1 cellular context compared by ENCODE assay signal in the genomic region with DNA sequence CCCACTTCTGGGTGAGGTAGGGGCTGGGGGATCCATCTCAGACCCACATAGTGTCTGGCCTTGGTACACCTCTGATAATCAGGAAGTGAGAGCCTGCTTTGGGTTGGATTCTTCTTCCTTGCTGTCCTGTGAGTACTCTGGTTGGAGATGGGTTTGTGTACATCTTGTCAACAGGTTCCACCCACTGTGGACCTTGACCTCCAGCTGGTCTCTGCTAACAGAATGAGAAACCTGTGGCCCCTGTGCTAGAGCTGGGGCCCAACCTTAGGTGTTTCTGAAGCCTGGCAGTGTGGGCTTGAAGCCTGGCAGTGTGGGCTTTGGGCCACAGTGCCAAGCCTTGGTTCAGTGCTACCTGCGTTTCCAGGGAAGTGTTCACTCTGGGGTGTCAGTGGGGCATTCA.
TF ChIP-seq lines count a peak whose summit lies in the region.

No MANE protein-coding gene starts in this region.

TF ChIP-seq in HepG2, 621 proteins besides CTCF, POLR2A, EP300 and RAD21 (continued from another document and continues in another):
- TF ChIP-seq ZNF318 (CRISPR knock-in tag; IDR thresholded peaks at IDR 0.05) (no peak), ZNF513 (CRISPR knock-in tag; conservative IDR thresholded peaks at IDR 0.05) (no peak), ZNF382 (CRISPR knock-in tag; IDR thresholded peaks at IDR 0.05; ENCODE audit: borderline replicate concordance) (no peak), MED1 (CRISPR knock-in tag; IDR thresholded peaks at IDR 0.05) (peak; percentile 79), SSRP1 (CRISPR knock-in tag; IDR thresholded peaks at IDR 0.05) (no peak), PHF5A (CRISPR knock-in tag; IDR thresholded peaks at IDR 0.05; ENCODE audit: low read depth, unreplicated experiment) (peak; percentile 88), ZNF713 (CRISPR knock-in tag; IDR thresholded peaks at IDR 0.05) (no peak), SMC3 (IDR thresholded peaks at IDR 0.05; ENCODE audit: low read length) (no peak), ELF3 (CRISPR knock-in tag; IDR thresholded peaks at IDR 0.05) (peak; percentile 91), ZNF564 (CRISPR knock-in tag; IDR thresholded peaks at IDR 0.05) (peak; percentile 67; the same call in 1 of the 2 replicates), TCF7 (IDR thresholded peaks at IDR 0.05; ENCODE audit: low read depth) (no peak), ZNF816 (CRISPR knock-in tag; IDR thresholded peaks at IDR 0.05; ENCODE audit: borderline replicate concordance) (no peak), NR2F6 (IDR thresholded peaks at IDR 0.05) (peak; percentile 49; the same call in 1 of the 2 replicates), NR2F6 (CRISPR knock-in tag; IDR thresholded peaks at IDR 0.05) (peak; percentile 84), FOXJ3 (CRISPR knock-in tag; IDR thresholded peaks at IDR 0.05; ENCODE audit: borderline replicate concordance) (peak; percentile 65; the same call in 1 of the 2 replicates), FOXO1 (CRISPR knock-in tag; IDR thresholded peaks at IDR 0.05) (peak; percentile 97), DBP (CRISPR knock-in tag; IDR thresholded peaks at IDR 0.05; ENCODE audit: not compliant biosample characterization) (no peak), ELK4 (CRISPR knock-in tag; IDR thresholded peaks at IDR 0.05; ENCODE audit: borderline replicate concordance) (no peak), U2AF2 (IDR thresholded peaks at IDR 0.05; ENCODE audit: low read depth, low read length) (no peak), ZNF570 (CRISPR knock-in tag; IDR thresholded peaks at IDR 0.05; ENCODE audit: borderline replicate concordance) (no peak), CSRNP1 (CRISPR knock-in tag; IDR thresholded peaks at IDR 0.05) (no peak), ZBTB38 (CRISPR knock-in tag; IDR thresholded peaks at IDR 0.05) (peak; percentile 53; the same call in 1 of the 2 replicates), ZNF251 (CRISPR knock-in tag; IDR thresholded peaks at IDR 0.05) (no peak), SRF (IDR thresholded peaks at IDR 0.05; ENCODE audit: low read depth, low read length) (no peak), PPARG (CRISPR knock-in tag; conservative IDR thresholded peaks at IDR 0.05) (peak; percentile 36; the same call in 1 of the 2 replicates), ZNF501 (CRISPR knock-in tag; IDR thresholded peaks at IDR 0.05) (peak; percentile 68), RBAK (CRISPR knock-in tag; IDR thresholded peaks at IDR 0.05) (no peak), KLF13 (CRISPR knock-in tag; IDR thresholded peaks at IDR 0.05) (no peak), ZUFSP (CRISPR knock-in tag; IDR thresholded peaks at IDR 0.05; ENCODE audit: borderline replicate concordance) (no peak)
- TF ChIP-seq, protein P1, sequence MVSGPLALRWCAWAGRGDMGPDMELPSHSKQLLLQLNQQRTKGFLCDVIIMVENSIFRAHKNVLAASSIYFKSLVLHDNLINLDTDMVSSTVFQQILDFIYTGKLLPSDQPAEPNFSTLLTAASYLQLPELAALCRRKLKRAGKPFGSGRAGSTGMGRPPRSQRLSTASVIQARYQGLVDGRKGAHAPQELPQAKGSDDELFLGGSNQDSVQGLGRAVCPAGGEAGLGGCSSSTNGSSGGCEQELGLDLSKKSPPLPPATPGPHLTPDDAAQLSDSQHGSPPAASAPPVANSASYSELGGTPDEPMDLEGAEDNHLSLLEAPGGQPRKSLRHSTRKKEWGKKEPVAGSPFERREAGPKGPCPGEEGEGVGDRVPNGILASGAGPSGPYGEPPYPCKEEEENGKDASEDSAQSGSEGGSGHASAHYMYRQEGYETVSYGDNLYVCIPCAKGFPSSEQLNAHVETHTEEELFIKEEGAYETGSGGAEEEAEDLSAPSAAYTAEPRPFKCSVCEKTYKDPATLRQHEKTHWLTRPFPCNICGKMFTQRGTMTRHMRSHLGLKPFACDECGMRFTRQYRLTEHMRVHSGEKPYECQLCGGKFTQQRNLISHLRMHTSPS (CRISPR knock-in tag; IDR thresholded peaks at IDR 0.05; ENCODE audit: low read depth): peak; percentile 86
- TF ChIP-seq, protein P2, sequence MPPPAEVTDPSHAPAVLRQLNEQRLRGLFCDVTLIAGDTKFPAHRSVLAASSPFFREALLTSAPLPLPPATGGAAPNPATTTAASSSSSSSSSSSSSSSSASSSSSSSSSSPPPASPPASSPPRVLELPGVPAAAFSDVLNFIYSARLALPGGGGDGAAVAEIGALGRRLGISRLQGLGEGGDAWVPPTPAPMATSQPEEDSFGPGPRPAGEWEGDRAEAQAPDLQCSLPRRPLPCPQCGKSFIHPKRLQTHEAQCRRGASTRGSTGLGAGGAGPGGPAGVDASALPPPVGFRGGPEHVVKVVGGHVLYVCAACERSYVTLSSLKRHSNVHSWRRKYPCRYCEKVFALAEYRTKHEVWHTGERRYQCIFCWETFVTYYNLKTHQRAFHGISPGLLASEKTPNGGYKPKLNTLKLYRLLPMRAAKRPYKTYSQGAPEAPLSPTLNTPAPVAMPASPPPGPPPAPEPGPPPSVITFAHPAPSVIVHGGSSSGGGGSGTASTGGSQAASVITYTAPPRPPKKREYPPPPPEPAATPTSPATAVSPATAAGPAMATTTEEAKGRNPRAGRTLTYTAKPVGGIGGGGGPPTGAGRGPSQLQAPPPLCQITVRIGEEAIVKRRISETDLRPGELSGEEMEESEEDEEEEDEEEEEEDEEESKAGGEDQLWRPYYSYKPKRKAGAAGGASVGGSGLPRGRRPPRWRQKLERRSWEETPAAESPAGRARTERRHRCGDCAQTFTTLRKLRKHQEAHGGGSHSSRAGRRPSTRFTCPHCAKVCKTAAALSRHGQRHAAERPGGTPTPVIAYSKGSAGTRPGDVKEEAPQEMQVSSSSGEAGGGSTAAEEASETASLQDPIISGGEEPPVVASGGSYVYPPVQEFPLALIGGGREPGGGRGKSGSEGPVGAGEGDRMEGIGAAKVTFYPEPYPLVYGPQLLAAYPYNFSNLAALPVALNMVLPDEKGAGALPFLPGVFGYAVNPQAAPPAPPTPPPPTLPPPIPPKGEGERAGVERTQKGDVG (CRISPR knock-in tag; IDR thresholded peaks at IDR 0.05; ENCODE audit: borderline replicate concordance): no peak
- TF ChIP-seq, protein P3, sequence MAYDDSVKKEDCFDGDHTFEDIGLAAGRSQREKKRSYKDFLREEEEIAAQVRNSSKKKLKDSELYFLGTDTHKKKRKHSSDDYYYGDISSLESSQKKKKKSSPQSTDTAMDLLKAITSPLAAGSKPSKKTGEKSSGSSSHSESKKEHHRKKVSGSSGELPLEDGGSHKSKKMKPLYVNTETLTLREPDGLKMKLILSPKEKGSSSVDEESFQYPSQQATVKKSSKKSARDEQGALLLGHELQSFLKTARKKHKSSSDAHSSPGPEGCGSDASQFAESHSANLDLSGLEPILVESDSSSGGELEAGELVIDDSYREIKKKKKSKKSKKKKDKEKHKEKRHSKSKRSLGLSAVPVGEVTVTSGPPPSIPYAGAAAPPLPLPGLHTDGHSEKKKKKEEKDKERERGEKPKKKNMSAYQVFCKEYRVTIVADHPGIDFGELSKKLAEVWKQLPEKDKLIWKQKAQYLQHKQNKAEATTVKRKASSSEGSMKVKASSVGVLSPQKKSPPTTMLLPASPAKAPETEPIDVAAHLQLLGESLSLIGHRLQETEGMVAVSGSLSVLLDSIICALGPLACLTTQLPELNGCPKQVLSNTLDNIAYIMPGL (CRISPR knock-in tag; IDR thresholded peaks at IDR 0.05; ENCODE audit: borderline replicate concordance in 1 of 2, low read depth in 1 of 2): peak in 1 of 2 experiments; percentile 64; a peak in 1 of 4 replicates
